In genomic region chr2:207504513-207505171, GRCh38 we compare ENCODE assay signal across 11 cellular contexts. TPM values are rescaled to one million over a fixed set of nuclear protein-coding genes. Genes with fewer than 3 reads are reported as not detected.
A peak's percentile ranks its signal among the peaks of the same experiment; 100 is the strongest.
DNase-seq lines count a peak whose midpoint lies in the region; ATAC-seq and TF ChIP-seq lines count a peak whose summit lies in the region.
"Had no signal": no experiment of that assay in that cellular context is flagged by ENCODE, and none has a peak within 500 bp of the region (broad histone marks: within the 10 kb centered on the region; RNA-seq: fewer than 3 reads in every experiment).

No MANE protein-coding gene starts in this region.

- H3K27ac ChIP-seq in SJCRH30 (peak overlapping the region; percentile 52), fibroblast of lung (ENCODE audit: insufficient read depth, low read length) (peak overlapping the region; percentile 65), ovary (no peak overlapping the region)
- H3K27ac ChIP-seq: parathyroid adenoma had no signal

- H3K9me3 ChIP-seq in SJCRH30 (replicated peaks): no peaks in the 10 kb centered on the region
- no peaks in the 10 kb centered on the region for H3K9me3 ChIP-seq in fibroblast of lung (ENCODE audit: control insufficient read depth, insufficient read depth, low read depth, low read length)
- no peaks in the 10 kb centered on the region for H3K9me3 ChIP-seq in ovary

- H3K36me3 ChIP-seq in SJCRH30 (no peaks in the 10 kb centered on the region), fibroblast of lung (ENCODE audit: control insufficient read depth, insufficient read depth, low read length) (no peaks in the 10 kb centered on the region), ovary (no peaks in the 10 kb centered on the region)

- H4K20me1 ChIP-seq in fibroblast of lung (ENCODE audit: control insufficient read depth, extremely low read depth, insufficient read depth, low read length): no peaks in the 10 kb centered on the region

- TF ChIP-seq CTCF in fibroblast of lung (conservative IDR thresholded peaks at IDR 0.05 in 1 of 2, IDR thresholded peaks at IDR 0.05 in 1 of 2; ENCODE audit: low read depth in 1 of 2, low read length in 2 of 2): peak in 1 of 2 donors; percentile 39
- no peak for TF ChIP-seq CTCF in ovary (IDR thresholded peaks at IDR 0.05)

- peak overlapping the region; percentile 44 for H3K4me3 ChIP-seq in SJCRH30
- peak overlapping the region in 1 of 4 experiments; percentile 12 for H3K4me3 ChIP-seq in fibroblast of lung (replicated peaks in 1 of 4; ENCODE audit: control extremely low read depth in 1 of 4, insufficient read depth in 1 of 4, low read depth in 3 of 4, low read length in 4 of 4)
- no peak overlapping the region for H3K4me3 ChIP-seq in ovary

- no peak for TF ChIP-seq EP300 in ovary (IDR thresholded peaks at IDR 0.05)

- H3K4me1 ChIP-seq in SJCRH30 (peaks cover 16% of the 10 kb centered on the region), fibroblast of lung (ENCODE audit: control insufficient read depth, extremely low read depth, insufficient read depth, low read length) (peaks cover 16% of the 10 kb centered on the region), ovary (ENCODE audit: insufficient read depth) (peaks cover 3% of the 10 kb centered on the region)
- H3K4me1 ChIP-seq: parathyroid adenoma had no signal

- 18 to 29% (median 22%) methylated on average over 11 of the region's 11 CpGs for WGBS in ovary, 3 donors

- H3K9ac ChIP-seq in fibroblast of lung (ENCODE audit: insufficient read depth, low read length): no peak overlapping the region
- H3K9ac ChIP-seq: parathyroid adenoma had no signal

- DNase-seq in SJCRH30 (peak; percentile 45 to 65), fibroblast of lung (ENCODE audit: low read depth in 2 of 2) (peak; percentile 83 to 96), ovary (peak in 3 of 5 donors; percentile 13 to 24 (median 15)), T-helper 1 cell (no peak), cortex of kidney (lab: John Stamatoyannopoulos, UW) (no peak), iPS-NIHi11 (ENCODE audit: low spot score) (no peak), NCI-H510A treated with DMSO at 0.1 percent for 48 hours (lab: John Stamatoyannopoulos, UW) (no peak)
- DNase-seq: activated CD4-positive, alpha-beta T cell treated with anti-CD3 and anti-CD28 coated beads, Interleukin-2, amount 10 ng/mL, durations not matched to agents 7 days and 5 days had no signal

- no peaks in the 10 kb centered on the region for H3K79me2 ChIP-seq in fibroblast of lung (ENCODE audit: control insufficient read depth, insufficient read depth, low read length)
- H3K79me2 ChIP-seq: parathyroid adenoma had no signal

- H3K4me2 ChIP-seq in fibroblast of lung (ENCODE audit: extremely low read depth, insufficient read depth, low read length): peak overlapping the region; percentile 61

- intact Hi-C loops in ovary (cut with DNase I): no loop called here

- H3K27me3 ChIP-seq in SJCRH30 (no peaks in the 10 kb centered on the region), fibroblast of lung (ENCODE audit: control insufficient read depth, insufficient read depth, low read length) (no peaks in the 10 kb centered on the region), ovary (no peaks in the 10 kb centered on the region)

- no peak for TF ChIP-seq POLR2A in ovary (IDR thresholded peaks at IDR 0.05)

- peak; percentile 27 for ATAC-seq in GM18517 (IDR thresholded peaks at IDR 0.05; ENCODE audit: unreplicated experiment)
- ATAC-seq: HCT116 had no signal

- peak overlapping the region; percentile 9 for H2AFZ ChIP-seq in fibroblast of lung (ENCODE audit: low read length)
- H2AFZ ChIP-seq: parathyroid adenoma had no signal

RNA-seq across cellular contexts. Expression of gene CREB1, which starts 25.1 kb away (rescaled TPM):
- total RNA-seq in SJCRH30 (2014; rRNA removed; shearing (Covaris generic)): 37.5 and 37.9 TPM in 2 replicates
- 33.1 and 47.4 TPM in 2 replicates for total RNA-seq in fibroblast of lung
- 34.3 and 37.7 TPM in 2 replicates for polyA plus RNA-seq in fibroblast of lung
- polyA plus RNA-seq in fibroblast of lung (2012): 26.8 and 27.5 TPM in 2 replicates
- polyA minus RNA-seq in fibroblast of lung (ENCODE audit: low replicate concordance): 33.3 and 119 TPM in 2 replicates
- total RNA-seq in ovary: 10 to 100 TPM; 21.0 to 79.6 (median 62.1) TPM
- polyA plus RNA-seq in ovary: 10 to 100 TPM; 10.8 to 31.8 TPM

Comparison
In these comparisons a context has a peak if more than half of its experiments do, and no peak if none do; other contexts are left out.
1. DNase-seq: peak in SJCRH30 (2 of 2), fibroblast of lung (2 of 2) and ovary (3 of 5); none in T-helper 1 cell (0 of 5), cortex of kidney (single experiment), iPS-NIHi11 (single experiment) and NCI-H510A treated with DMSO at 0.1 percent for 48 hours (single experiment).
2. H3K27ac ChIP-seq: peak in SJCRH30 (single experiment) and fibroblast of lung (single experiment); none in ovary (0 of 2).